ENCODE assay signal across 9 cellular contexts in genomic region chr5:56585973-56586740, GRCh38.
DNase-seq lines count a peak whose midpoint lies in the region; ATAC-seq, FAIRE-seq and TF ChIP-seq lines count a peak whose summit lies in the region.
"Had no signal": no experiment of that assay in that cellular context is flagged by ENCODE, and none has a peak within 500 bp of the region (broad histone marks: within the 10 kb centered on the region; RNA-seq: fewer than 3 reads in every experiment).

No MANE protein-coding gene starts in this region.

- no peaks in the 10 kb centered on the region for H3K36me3 ChIP-seq in upper lobe of right lung

- no peaks in the 10 kb centered on the region for H3K9me3 Mint-ChIP-seq in activated naive CD8-positive, alpha-beta T cell (ENCODE audit: low read depth)
- no peaks in the 10 kb centered on the region for H3K9me3 Mint-ChIP-seq in activated naive CD8-positive, alpha-beta T cell treated with anti-CD3 and anti-CD28 coated beads for 36 hours

- intact Hi-C loops in upper lobe of right lung (cut with DNase I): no loop called here

- no peaks in the 10 kb centered on the region for H3K27me3 Mint-ChIP-seq in activated naive CD8-positive, alpha-beta T cell
- no peaks in the 10 kb centered on the region for H3K27me3 Mint-ChIP-seq in activated naive CD8-positive, alpha-beta T cell treated with anti-CD3 and anti-CD28 coated beads for 36 hours

- H3K4me3 ChIP-seq in choroid plexus epithelial cell (ENCODE audit: low read depth, low read length) (peak overlapping the region; percentile 35), upper lobe of right lung (no peak overlapping the region)

- no peaks in the 10 kb centered on the region for H3K27me3 ChIP-seq in upper lobe of right lung

- TF ChIP-seq CTCF in choroid plexus epithelial cell (conservative IDR thresholded peaks at IDR 0.05; ENCODE audit: low read depth, low read length): no peak
- TF ChIP-seq CTCF in upper lobe of right lung (IDR thresholded peaks at IDR 0.05): no peak

- H3K9me3 ChIP-seq in upper lobe of right lung: peaks cover 6% of the 10 kb centered on the region

- peaks cover 14% of the 10 kb centered on the region for H3K4me1 ChIP-seq in upper lobe of right lung

- FAIRE-seq in GM12891 (lab: Jason Lieb, UNC): no peak

- H3K4me3 Mint-ChIP-seq in activated naive CD8-positive, alpha-beta T cell: peak overlapping the region; percentile 7
- H3K4me3 Mint-ChIP-seq in activated naive CD8-positive, alpha-beta T cell treated with anti-CD3 and anti-CD28 coated beads for 36 hours: no peak overlapping the region

- no peak overlapping the region for H3K27ac ChIP-seq in upper lobe of right lung

- no peak overlapping the region for H3K27ac Mint-ChIP-seq in activated naive CD8-positive, alpha-beta T cell
- no peak overlapping the region for H3K27ac Mint-ChIP-seq in activated naive CD8-positive, alpha-beta T cell treated with anti-CD3 and anti-CD28 coated beads for 36 hours

- DNase-seq in activated naive CD8-positive, alpha-beta T cell treated with anti-CD3 and anti-CD28 coated beads for 36 hours: no peak
- DNase-seq in choroid plexus epithelial cell (ENCODE audit: low read depth) (peak; percentile 47), lung microvascular endothelial cell (ENCODE audit: low read depth in 2 of 2) (peak; percentile 10 to 98), upper lobe of right lung (no peak), GM12891 (ENCODE audit: insufficient read length, low spot score) (no peak), NCI-H187 (lab: John Stamatoyannopoulos, UW) (no peak)
- DNase-seq: stimulated activated CD4-positive, alpha-beta T cell treated with anti-CD3 and anti-CD28 coated beads, Interleukin-15, amount 100 ng/mL, for 24 hours had no signal

- H3K4me1 Mint-ChIP-seq in activated naive CD8-positive, alpha-beta T cell (ENCODE audit: low read depth): peaks cover 47% of the 10 kb centered on the region
- H3K4me1 Mint-ChIP-seq in activated naive CD8-positive, alpha-beta T cell treated with anti-CD3 and anti-CD28 coated beads for 36 hours: peaks cover 24% of the 10 kb centered on the region

- TF ChIP-seq POLR2A in GM12891 (IDR thresholded peaks at IDR 0.05; ENCODE audit: low read depth, low read length): no peak

- peaks cover 4% of the 10 kb centered on the region for H3K36me3 Mint-ChIP-seq in activated naive CD8-positive, alpha-beta T cell
- no peaks in the 10 kb centered on the region for H3K36me3 Mint-ChIP-seq in activated naive CD8-positive, alpha-beta T cell treated with anti-CD3 and anti-CD28 coated beads for 36 hours

- ATAC-seq in upper lobe of right lung (peak; percentile 52), GM18520 (IDR thresholded peaks at IDR 0.05; ENCODE audit: unreplicated experiment) (no peak)

TF ChIP-seq in GM12891, 5 proteins besides CTCF, POLR2A, EP300 and RAD21:
- TF ChIP-seq POLR2AphosphoS5 (IDR thresholded peaks at IDR 0.05; ENCODE audit: low read depth, low read length) (no peak), PAX5 (IDR thresholded peaks at IDR 0.05; ENCODE audit: insufficient read depth, low read length, severe bottlenecking) (no peak), SPI1 (IDR thresholded peaks at IDR 0.05; ENCODE audit: low read depth, low read length) (no peak), POU2F2 (IDR thresholded peaks at IDR 0.05; ENCODE audit: low read depth, low read length) (no peak), TAF1 (IDR thresholded peaks at IDR 0.05; ENCODE audit: low read depth, low read length) (no peak)

Comparison
In these comparisons a context has a peak if more than half of its experiments do, and no peak if none do; other contexts are left out.
1. DNase-seq: peak in choroid plexus epithelial cell (single experiment) and lung microvascular endothelial cell (2 of 2); none in activated naive CD8-positive, alpha-beta T cell treated with anti-CD3 and anti-CD28 coated beads for 36 hours (single experiment), upper lobe of right lung (single experiment), GM12891 (single experiment) and NCI-H187 (0 of 2).